In the genomic region with DNA sequence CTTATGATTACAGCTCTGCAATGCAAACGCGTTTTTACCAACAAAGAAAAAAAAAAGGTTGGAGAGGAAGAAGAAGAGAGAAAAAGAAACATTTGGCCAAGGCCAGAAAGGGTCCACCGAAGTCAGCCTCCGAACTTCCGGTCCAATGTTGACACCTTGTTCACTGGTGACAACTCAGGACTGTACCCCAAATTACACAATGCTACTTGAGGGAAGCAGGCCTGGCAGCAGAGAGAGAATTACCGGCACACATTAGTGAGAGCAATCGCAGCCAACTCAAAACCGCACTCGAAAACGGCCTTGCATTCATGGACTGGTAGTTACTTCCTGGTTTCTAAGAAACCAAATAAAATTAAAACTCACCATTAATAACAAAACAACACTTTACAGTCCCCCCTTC, we compare ENCODE assay signal across 8 cellular contexts.
A peak's percentile ranks its signal among the peaks of the same experiment; 100 is the strongest.
DNase-seq lines count a peak whose midpoint lies in the region; ATAC-seq, FAIRE-seq and TF ChIP-seq lines count a peak whose summit lies in the region.

No MANE protein-coding gene starts in this region.

- no peak overlapping the region for H3K4me3 Mint-ChIP-seq in CD4-positive, CD25-positive, alpha-beta regulatory T cell
- H3K4me3 Mint-ChIP-seq in activated CD4-positive, alpha-beta T cell treated with anti-CD3 and anti-CD28 coated beads, Interleukin-2, amount 10 ng/mL, durations not matched to agents 7 days and 5 days: no peak overlapping the region
- no peak overlapping the region for H3K4me3 Mint-ChIP-seq in GM23338

- FAIRE-seq in urothelium cell line (lab: Jason Lieb, UNC): no peak

- H3F3A ChIP-seq in GM23338 (replicated peaks; ENCODE audit: low read depth): no peaks in the 10 kb centered on the region

- H3K27ac Mint-ChIP-seq in CD4-positive, CD25-positive, alpha-beta regulatory T cell: peak overlapping the region in 2 of 3 donors; percentile 33 to 62
- H3K27ac Mint-ChIP-seq in activated CD4-positive, alpha-beta T cell treated with anti-CD3 and anti-CD28 coated beads, Interleukin-2, amount 10 ng/mL, durations not matched to agents 7 days and 5 days: no peak overlapping the region
- no peak overlapping the region; the same call in 1 of the 2 replicates for H3K27ac Mint-ChIP-seq in GM23338

- no peaks in the 10 kb centered on the region for H3K27me3 Mint-ChIP-seq in CD4-positive, CD25-positive, alpha-beta regulatory T cell
- H3K27me3 Mint-ChIP-seq in activated CD4-positive, alpha-beta T cell treated with anti-CD3 and anti-CD28 coated beads, Interleukin-2, amount 10 ng/mL, durations not matched to agents 7 days and 5 days: no peaks in the 10 kb centered on the region
- peaks cover 2% of the 10 kb centered on the region for H3K27me3 Mint-ChIP-seq in GM23338 (ENCODE audit: insufficient read depth, low read depth, poor library complexity)

- peaks cover 15% of the 10 kb centered on the region for H3K36me3 Mint-ChIP-seq in CD4-positive, CD25-positive, alpha-beta regulatory T cell
- H3K36me3 Mint-ChIP-seq in activated CD4-positive, alpha-beta T cell treated with anti-CD3 and anti-CD28 coated beads, Interleukin-2, amount 10 ng/mL, durations not matched to agents 7 days and 5 days (ENCODE audit: low read depth): no peaks in the 10 kb centered on the region
- H3K36me3 Mint-ChIP-seq in GM23338 (ENCODE audit: low read depth): no peaks in the 10 kb centered on the region

- no peaks in the 10 kb centered on the region for H3K9me3 Mint-ChIP-seq in CD4-positive, CD25-positive, alpha-beta regulatory T cell
- H3K9me3 Mint-ChIP-seq in activated CD4-positive, alpha-beta T cell treated with anti-CD3 and anti-CD28 coated beads, Interleukin-2, amount 10 ng/mL, durations not matched to agents 7 days and 5 days: no peaks in the 10 kb centered on the region
- H3K9me3 Mint-ChIP-seq in GM23338: no peaks in the 10 kb centered on the region

- no peak for ATAC-seq in CD4-positive, CD25-positive, alpha-beta regulatory T cell (ENCODE audit: low read depth in 2 of 2)
- peak; percentile 92 for ATAC-seq in GM19438 (IDR thresholded peaks at IDR 0.05; ENCODE audit: low read depth, unreplicated experiment)
- ATAC-seq in HG03432 (IDR thresholded peaks at IDR 0.05; ENCODE audit: unreplicated experiment): peak; percentile 88
- no peak for ATAC-seq in GM23338

- H3K9me3 ChIP-seq in CD4-positive, CD25-positive, alpha-beta regulatory T cell (ENCODE audit: control insufficient read depth in 2 of 2, low read length in 2 of 2): no peaks in the 10 kb centered on the region

- CTCF ChIA-PET in activated CD4-positive, alpha-beta T cell treated with anti-CD3 and anti-CD28 coated beads, Interleukin-2, amount 10 ng/mL, durations not matched to agents 7 days and 5 days (lab: Charles Lee): no interaction called here

- in situ Hi-C loops in astrocyte of the cerebellum (cut with HindIII; ENCODE audit: low sequenced_read_pairs): loop anchor here (10.0 kb wide), 1 partner anchor 653 kb away; a partner anchor contains a TSS

- no peak overlapping the region for H2AFZ ChIP-seq in GM23338

- no peaks in the 10 kb centered on the region for H3K9me2 ChIP-seq in GM23338 (ENCODE audit: insufficient read depth)

- peak in 1 of 3 donors; percentile 8 for DNase-seq in CD4-positive, CD25-positive, alpha-beta regulatory T cell
- DNase-seq in astrocyte of the cerebellum (ENCODE audit: low read depth) (peak; percentile 49), GM23338 (ENCODE audit: low spot score) (no peak), GOT3 (lab: John Stamatoyannopoulos, UW) (no peak), urothelium cell line (ENCODE audit: low spot score) (no peak)
- DNase-seq in activated CD4-positive, alpha-beta T cell treated with anti-CD3 and anti-CD28 coated beads, Interleukin-2, amount 10 ng/mL, durations not matched to agents 7 days and 5 days: no peak

- no peak overlapping the region for H3K27ac ChIP-seq in CD4-positive, CD25-positive, alpha-beta regulatory T cell (ENCODE audit: insufficient read depth, low read length, poor library complexity, severe bottlenecking)
- no peak overlapping the region for H3K27ac ChIP-seq in GM23338 (ENCODE audit: low read depth)

- no peak overlapping the region for H3K4me2 ChIP-seq in GM23338

- H3K4me3 ChIP-seq in CD4-positive, CD25-positive, alpha-beta regulatory T cell (ENCODE audit: low read depth, low read length): no peak overlapping the region
- no peak overlapping the region for H3K4me3 ChIP-seq in astrocyte of the cerebellum (ENCODE audit: low read depth, low read length)
- no peak overlapping the region for H3K4me3 ChIP-seq in GM23338

- no peaks in the 10 kb centered on the region for H4K20me1 ChIP-seq in GM23338 (replicated peaks; ENCODE audit: insufficient read depth)

- POLR2A ChIA-PET in activated CD4-positive, alpha-beta T cell treated with anti-CD3 and anti-CD28 coated beads, Interleukin-2, amount 10 ng/mL, durations not matched to agents 7 days and 5 days (lab: Charles Lee): no interaction called here

- peaks cover 0 to 5% (median 4%) of the 10 kb centered on the region in 4 donors for H3K4me1 Mint-ChIP-seq in CD4-positive, CD25-positive, alpha-beta regulatory T cell
- H3K4me1 Mint-ChIP-seq in activated CD4-positive, alpha-beta T cell treated with anti-CD3 and anti-CD28 coated beads, Interleukin-2, amount 10 ng/mL, durations not matched to agents 7 days and 5 days: peaks cover 3% of the 10 kb centered on the region
- peaks cover 19% of the 10 kb centered on the region for H3K4me1 Mint-ChIP-seq in GM23338

- H3K27me3 ChIP-seq in CD4-positive, CD25-positive, alpha-beta regulatory T cell (ENCODE audit: control insufficient read depth, insufficient read depth, low read length): no peaks in the 10 kb centered on the region
- H3K27me3 ChIP-seq in GM23338 (ENCODE audit: insufficient read depth): no peaks in the 10 kb centered on the region

- no peaks in the 10 kb centered on the region for H3K4me1 ChIP-seq in CD4-positive, CD25-positive, alpha-beta regulatory T cell (ENCODE audit: control insufficient read depth, insufficient read depth, low read length, poor library complexity, severe bottlenecking)
- H3K4me1 ChIP-seq in GM23338 (ENCODE audit: insufficient read depth): no peaks in the 10 kb centered on the region

- TF ChIP-seq CTCF in astrocyte of the cerebellum (IDR thresholded peaks at IDR 0.05; ENCODE audit: low read depth, low read length, missing control alignments) (no peak), GM23338 (conservative IDR thresholded peaks at IDR 0.05; ENCODE audit: low read depth in 2 of 2) (no peak)

- H3K36me3 ChIP-seq in CD4-positive, CD25-positive, alpha-beta regulatory T cell (ENCODE audit: control insufficient read depth, insufficient read depth, low read length): no peaks in the 10 kb centered on the region
- H3K36me3 ChIP-seq in GM23338 (ENCODE audit: insufficient read depth): no peaks in the 10 kb centered on the region

- H3K79me2 ChIP-seq in GM23338 (replicated peaks; ENCODE audit: insufficient read depth): no peaks in the 10 kb centered on the region

Comparison
In these comparisons a context has a peak if more than half of its experiments do, and no peak if none do; other contexts are left out.
1. ATAC-seq: peak in GM19438 (single experiment) and HG03432 (single experiment); none in CD4-positive, CD25-positive, alpha-beta regulatory T cell (0 of 2) and GM23338 (single experiment).
2. H3K27ac Mint-ChIP-seq: peak in CD4-positive, CD25-positive, alpha-beta regulatory T cell (2 of 3); none in activated CD4-positive, alpha-beta T cell treated with anti-CD3 and anti-CD28 coated beads, Interleukin-2, amount 10 ng/mL, durations not matched to agents 7 days and 5 days (single experiment) and GM23338 (single experiment).